Comparison of ENCODE assay signal across 25 cellular contexts in the genomic region with DNA sequence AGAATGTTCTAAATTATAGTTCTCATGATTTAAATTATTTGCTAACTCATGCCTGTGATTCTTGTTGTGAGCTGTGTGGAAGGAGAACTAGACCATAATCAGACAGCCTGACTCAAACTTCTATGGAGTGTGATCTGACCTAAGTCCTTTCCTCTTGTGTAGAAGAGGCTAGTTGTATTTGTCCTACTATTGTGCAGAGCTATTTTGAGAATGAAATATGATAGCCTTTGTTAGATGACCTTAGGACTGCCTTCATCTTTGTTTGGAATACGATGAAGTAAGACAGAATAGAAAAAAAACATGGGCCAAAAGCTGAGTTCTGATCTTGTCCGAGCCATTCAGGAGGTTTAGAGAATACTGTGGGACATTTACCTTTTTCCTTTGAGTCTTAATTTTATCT.
"Had no signal": no experiment of that assay in that cellular context is flagged by ENCODE, and none has a peak within 500 bp of the region (broad histone marks: within the 10 kb centered on the region; RNA-seq: fewer than 3 reads in every experiment).

No MANE protein-coding gene starts in this region.

- DNase-seq: colonic mucosa; effector CD8-positive, alpha-beta T cell; endodermal cell; esophagus squamous epithelium; foreskin melanocyte; kidney; mesendoderm; natural killer cell; occipital lobe; ovary; posterior cingulate gyrus; right lobe of liver; stimulated activated CD4-positive, alpha-beta T cell treated with anti-CD3 and anti-CD28 coated beads, Interleukin-12 subunit alpha, Interleukin-12 subunit beta, amount 100 ng/mL, for 4 hours; stimulated activated CD4-positive, alpha-beta T cell treated with anti-CD3 and anti-CD28 coated beads, Interleukin-1b, Interleukin-23, amount 100 ng/mL, for 48 hours; stimulated activated CD4-positive, alpha-beta T cell treated with anti-CD3 and anti-CD28 coated beads, Interleukin-4, amount 100 ng/mL, for 1 hour; stimulated activated CD8-positive, alpha-beta memory T cell treated with anti-CD3 and anti-CD28 coated beads, Interleukin-4, amount 100 ng/mL, for 48 hours; stimulated activated naive CD4-positive, alpha-beta T cell; stimulated activated naive CD8-positive, alpha-beta T cell treated with anti-CD3 and anti-CD28 coated beads, Interleukin-15, amount 100 ng/mL, for 72 hours; transverse colon; upper lobe of right lung; uterus had no signal

- H3K27ac ChIP-seq: colonic mucosa, esophagus squamous epithelium, ovary, right lobe of liver, suprapubic skin, transverse colon, upper lobe of right lung, uterus had no signal

- FAIRE-seq: endothelial cell of umbilical vein, kidney had no signal

- H3K4me1 ChIP-seq: colonic mucosa, esophagus squamous epithelium, suprapubic skin, transverse colon, upper lobe of right lung, uterus had no signal

- H3K27me3 ChIP-seq: colonic mucosa, esophagus squamous epithelium, ovary, right lobe of liver, suprapubic skin, transverse colon, upper lobe of right lung, uterus had no signal

- ATAC-seq: left lobe of liver; natural killer cell; stimulated activated naive CD8-positive, alpha-beta T cell treated with anti-CD3 and anti-CD28 coated beads, Interleukin-15, amount 100 ng/mL, for 72 hours; upper lobe of right lung had no signal

- H3K36me3 ChIP-seq: colonic mucosa, esophagus squamous epithelium, ovary, right lobe of liver, suprapubic skin, transverse colon, upper lobe of right lung, uterus had no signal

- H3K9me3 ChIP-seq: colonic mucosa, esophagus squamous epithelium, ovary, right lobe of liver, suprapubic skin, transverse colon, upper lobe of right lung, uterus had no signal

- H3K4me3 ChIP-seq: colonic mucosa, esophagus squamous epithelium, ovary, right lobe of liver, smooth muscle cell, suprapubic skin, transverse colon, upper lobe of right lung, uterus had no signal
